ENCODE assay signal across 1 cellular context in genomic region chr14:71348817-71349216, GRCh38.
TF ChIP-seq lines count a peak whose summit lies in the region.

No MANE protein-coding gene starts in this region.

TF ChIP-seq in WTC11, 78 proteins besides CTCF, POLR2A, EP300 and RAD21 (continued from another document):
- TF ChIP-seq ZNF281 (CRISPR knock-in tag; IDR thresholded peaks at IDR 0.05) (no peak), TEAD4 (CRISPR knock-in tag; IDR thresholded peaks at IDR 0.05) (no peak), OVOL2 (CRISPR knock-in tag; IDR thresholded peaks at IDR 0.05; ENCODE audit: borderline replicate concordance) (no peak), ZMAT4 (CRISPR knock-in tag; IDR thresholded peaks at IDR 0.05) (no peak), ERG (CRISPR knock-in tag; IDR thresholded peaks at IDR 0.05) (no peak), RORB (CRISPR knock-in tag; IDR thresholded peaks at IDR 0.05) (no peak)
TF ChIP-seq in WTC11: peak in this region for 0.
